ENCODE assay signal across 8 cellular contexts in genomic region chr12:32533971-32534590, GRCh38.
DNase-seq lines count a peak whose midpoint lies in the region; ATAC-seq and TF ChIP-seq lines count a peak whose summit lies in the region.

No MANE protein-coding gene starts in this region.

- no peak overlapping the region for H4K12ac ChIP-seq in trophoblast cell (ENCODE audit: low read depth, low read length)

- no peaks in the 10 kb centered on the region for H3K36me3 ChIP-seq in SK-N-SH (replicated peaks in 1 of 2; ENCODE audit: control insufficient read depth in 1 of 2, insufficient read depth in 2 of 2, low read length in 1 of 2)
- H3K36me3 ChIP-seq in trophoblast cell (ENCODE audit: control insufficient read depth in 1 of 2, insufficient read depth in 2 of 2, low read length in 2 of 2) = peaks cover 0 to 2% of the 10 kb centered on the region in 2 experiments

- H3K79me2 ChIP-seq in SK-N-SH (ENCODE audit: insufficient read depth) (peaks cover 25% of the 10 kb centered on the region; the same call in 1 of the 2 replicates), trophoblast cell (ENCODE audit: control insufficient read depth, insufficient read depth, low read length, poor library complexity) (no peaks in the 10 kb centered on the region)

- H3K4me2 ChIP-seq in SK-N-SH (peak overlapping the region; percentile 76), trophoblast cell (ENCODE audit: low read length) (no peak overlapping the region)

- H3K9ac ChIP-seq in SK-N-SH (peak overlapping the region; percentile 58), trophoblast cell (ENCODE audit: low read length) (no peak overlapping the region)

- TF ChIP-seq RAD21 in SK-N-SH (IDR thresholded peaks at IDR 0.05; ENCODE audit: low read length) = no peak

- no peaks in the 10 kb centered on the region for H3K27me3 ChIP-seq in SK-N-SH (ENCODE audit: insufficient read depth)
- no peaks in the 10 kb centered on the region for H3K27me3 ChIP-seq in trophoblast cell (ENCODE audit: insufficient read depth, low read length)

- H2BK12ac ChIP-seq in trophoblast cell (ENCODE audit: low read length) = no peak overlapping the region

- H3K14ac ChIP-seq in trophoblast cell (ENCODE audit: low read length) = no peak overlapping the region

- H2AFZ ChIP-seq in SK-N-SH (ENCODE audit: low read depth) (peak overlapping the region; percentile 57), trophoblast cell (ENCODE audit: insufficient read depth, low read length, poor library complexity) (no peak overlapping the region)

- no peaks in the 10 kb centered on the region for H4K20me1 ChIP-seq in SK-N-SH (ENCODE audit: insufficient read depth)

- H3K9me3 ChIP-seq in SK-N-SH = no peaks in the 10 kb centered on the region
- no peaks in the 10 kb centered on the region for H3K9me3 ChIP-seq in trophoblast cell (ENCODE audit: insufficient read depth, low read depth, low read length)

- H3K23ac ChIP-seq in trophoblast cell (ENCODE audit: low read length) = no peak overlapping the region

- H4K8ac ChIP-seq in trophoblast cell (ENCODE audit: low read depth, low read length) = no peak overlapping the region

- peaks cover 0 to 18% of the 10 kb centered on the region in 2 experiments; a peak in 3 of 4 replicates for H3K4me1 ChIP-seq in SK-N-SH (ENCODE audit: control insufficient read depth in 1 of 2, insufficient read depth in 2 of 2, low read depth in 1 of 2, low read length in 1 of 2)
- H3K4me1 ChIP-seq in trophoblast cell (ENCODE audit: control insufficient read depth in 1 of 2, insufficient read depth in 2 of 2, low read length in 2 of 2) = no peaks in the 10 kb centered on the region

- H2BK120ac ChIP-seq in trophoblast cell (ENCODE audit: insufficient read depth, low read length, poor library complexity) = no peak overlapping the region

- POLR2A ChIA-PET in SK-N-SH (lab: Yijun Ruan, JAX) = interaction anchor here (0.7 kb wide), 1 partner anchor 8 kb away, joined by 3 read pairs; no protein-coding TSS in a partner anchor

- H3K4me3 ChIP-seq in SK-N-SH (ENCODE audit: low read depth in 2 of 2, low read length in 1 of 2) (peak overlapping the region; percentile 37 to 57; a peak in 3 of 4 replicates), trophoblast cell (ENCODE audit: low read depth, low read length) (no peak overlapping the region)

- 13% methylated on average over 6 of the region's 6 CpGs for WGBS in SK-N-SH (ENCODE audit: low lambda C conversion rate)
- WGBS in trophoblast cell (ENCODE audit: extremely low coverage, insufficient coverage, insufficient read length) = no CpG with 5 or more reads among the region's 6 CpGs

- H3F3A ChIP-seq in SK-N-SH (replicated peaks; ENCODE audit: insufficient read depth) = peaks cover 29% of the 10 kb centered on the region

- no peaks in the 10 kb centered on the region for H3K9me2 ChIP-seq in SK-N-SH

- CTCF ChIA-PET in SK-N-SH (lab: Yijun Ruan, JAX) = interaction anchor here (1.5 to 2.3 kb wide), 3 partner anchors 10 to 138 kb away, joined by 4 to 9 read pairs (median 4); no protein-coding TSS in a partner anchor

- no peak for TF ChIP-seq CTCF in SK-N-SH (IDR thresholded peaks at IDR 0.05)

- DNase-seq in Right ventricle myocardium inferior (ENCODE audit: missing footprints) (no peak), cardiac septum (ENCODE audit: low spot score) (no peak), SK-N-SH (peak; percentile 36), germinal center (ENCODE audit: low spot score) (peak; percentile 29), trophoblast cell (peak; percentile 17 to 56)
- no peak for DNase-seq in activated CD8-positive, alpha-beta memory T cell treated with anti-CD3 and anti-CD28 coated beads for 24 hours

- intact Hi-C loops in Right ventricle myocardium inferior (cut with DNase I) = loop anchor here (2.0 to 5.0 kb wide), 3 partner anchors 33 to 77 kb away; no protein-coding TSS in a partner anchor
- intact Hi-C loops in cardiac septum (cut with DNase I) = loop anchor here (10.0 kb wide), 1 partner anchor 49 kb away; no protein-coding TSS in a partner anchor

- H4K91ac ChIP-seq in trophoblast cell (ENCODE audit: low read depth, low read length) = no peak overlapping the region

- no peak overlapping the region for H2BK5ac ChIP-seq in trophoblast cell (ENCODE audit: low read depth, low read length, poor library complexity)

- H3K4ac ChIP-seq in trophoblast cell (ENCODE audit: low read depth, low read length) = no peak overlapping the region

- H3K27ac ChIP-seq in SK-N-SH (ENCODE audit: low read depth in 2 of 2, low read length in 1 of 2) (peak overlapping the region; percentile 14 to 81; a peak in 3 of 4 replicates), trophoblast cell (ENCODE audit: low read depth, low read length) (no peak overlapping the region)

- H3K79me1 ChIP-seq in trophoblast cell (ENCODE audit: low read length) = no peaks in the 10 kb centered on the region

- H3K18ac ChIP-seq in trophoblast cell (ENCODE audit: low read length) = no peak overlapping the region

- TF ChIP-seq EP300 in SK-N-SH (IDR thresholded peaks at IDR 0.05; ENCODE audit: borderline replicate concordance in 1 of 2, low read depth in 1 of 2, low read length in 1 of 2) = no peak

- ATAC-seq in Right ventricle myocardium inferior = peak; percentile 84
- peak; percentile 61 for ATAC-seq in HG03175 (IDR thresholded peaks at IDR 0.05; ENCODE audit: unreplicated experiment)
- ATAC-seq in HG02623 (IDR thresholded peaks at IDR 0.05; ENCODE audit: unreplicated experiment) = no peak

- no peak overlapping the region for H2AK5ac ChIP-seq in trophoblast cell (ENCODE audit: low read length)

TF ChIP-seq in SK-N-SH, 30 proteins besides CTCF, POLR2A, EP300 and RAD21:
- no peak for TF ChIP-seq GATA2 (CRISPR knock-in tag; IDR thresholded peaks at IDR 0.05)
- no peak for TF ChIP-seq MAX (IDR thresholded peaks at IDR 0.05; ENCODE audit: low read depth)
- TF ChIP-seq POLR2AphosphoS5 (IDR thresholded peaks at IDR 0.05; ENCODE audit: low read depth, low read length) = 0 out of 2 replicates have a peak, but pooled peaks have one; percentile 16
- peak; percentile 18; the same call in 1 of the 2 replicates for TF ChIP-seq JUND (IDR thresholded peaks at IDR 0.05)
- peak; percentile 51 for TF ChIP-seq TCF12 (IDR thresholded peaks at IDR 0.05)
- no peak for TF ChIP-seq NRF1 (IDR thresholded peaks at IDR 0.05; ENCODE audit: low read depth, low read length)
- no peak for TF ChIP-seq YY1 (IDR thresholded peaks at IDR 0.05; ENCODE audit: low read depth)
TF ChIP-seq in SK-N-SH: peak in this region for 3.

Comparison
In these comparisons a context has a peak if more than half of its experiments do, and no peak if none do; other contexts are left out.
1. DNase-seq: peak in SK-N-SH (single experiment), germinal center (single experiment) and trophoblast cell (2 of 2); none in Right ventricle myocardium inferior (single experiment), cardiac septum (single experiment) and activated CD8-positive, alpha-beta memory T cell treated with anti-CD3 and anti-CD28 coated beads for 24 hours (single experiment).